ENCODE assay signal across 22 cellular contexts in genomic region chr10:88557659-88558058, GRCh38. TPM values are rescaled to one million over a fixed set of nuclear protein-coding genes. Genes with fewer than 3 reads are reported as not detected.
DNase-seq lines count a peak whose midpoint lies in the region; ATAC-seq, FAIRE-seq and TF ChIP-seq lines count a peak whose summit lies in the region.
"Had no signal": no experiment of that assay in that cellular context is flagged by ENCODE, and none has a peak within 500 bp of the region (broad histone marks: within the 10 kb centered on the region; RNA-seq: fewer than 3 reads in every experiment).

No MANE protein-coding gene starts in this region.

- 71% methylated on average over 2 of the region's 2 CpGs for WGBS in mammary epithelial cell (ENCODE audit: low coverage, missing lambda C conversion rate)

- no TSS peak for BruUV-seq in mammary epithelial cell (replicated peaks; lab: Mats Ljungman, UMichigan)

- H3K4me1 ChIP-seq in mammary epithelial cell (ENCODE audit: insufficient read depth, low read length) = no peaks in the 10 kb centered on the region
- H3K4me1 ChIP-seq in lower lobe of right lung = no peaks in the 10 kb centered on the region
- H3K4me1 ChIP-seq: BLaER1, suprapubic skin had no signal

- no peak overlapping the region for H2AFZ ChIP-seq in mammary epithelial cell (ENCODE audit: low read depth, low read length)
- H2AFZ ChIP-seq: GM23338 had no signal

- H3K9me3 ChIP-seq in mammary epithelial cell (replicated peaks; ENCODE audit: insufficient read depth, low read length) (no peaks in the 10 kb centered on the region), lower lobe of right lung (no peaks in the 10 kb centered on the region)
- H3K9me3 ChIP-seq: BLaER1, gastrocnemius medialis, suprapubic skin had no signal

- FAIRE-seq in HTR-8/SVneo (lab: Jason Lieb, UNC) = no peak

- DNase-seq in COLO829 (ENCODE audit: low spot score) (peak; percentile 27), HTR-8/SVneo (ENCODE audit: insufficient read length, low spot score) (peak; percentile 20), mammary epithelial cell (peak; percentile 35), middle frontal gyrus (ENCODE audit: extremely low spot score, low spot score) (peak; percentile 39), nephron progenitor cell (no peak), lower lobe of right lung (no peak), T-helper 1 cell (no peak)
- DNase-seq: activated CD4-positive, alpha-beta T cell treated with anti-CD3 and anti-CD28 coated beads for 1 hour; activated effector memory CD4-positive, alpha-beta T cell treated with anti-CD3 and anti-CD28 coated beads, Interleukin-2, amount 50 U/mL, for 16 hours; effector CD4-positive, alpha-beta T cell; gastrocnemius medialis; natural killer cell; NCI-H2171; stimulated activated CD4-positive, alpha-beta T cell treated with anti-CD3 and anti-CD28 coated beads, Interleukin-2, amount 100 ng/mL, for 24 hours had no signal

- CTCF ChIA-PET in mammary epithelial cell (lab: Charles Lee; ENCODE audit: low non-redundant PET) = no interaction called here

- H3K36me3 ChIP-seq in mammary epithelial cell (ENCODE audit: insufficient read depth, low read length) (no peaks in the 10 kb centered on the region), lower lobe of right lung (no peaks in the 10 kb centered on the region)
- H3K36me3 ChIP-seq: BLaER1, gastrocnemius medialis, suprapubic skin had no signal

- H3K9me3 Mint-ChIP-seq in nephron progenitor cell = peaks cover 4% of the 10 kb centered on the region
- H3K9me3 Mint-ChIP-seq: GM23338; natural killer cell; T-helper 2 cell treated with Interferon-gamma antibody and Interleukin-4, amounts not matched to agents 5 μg/mL and 100 μg/mL, for 36 hours had no signal

- TF ChIP-seq CTCF in mammary epithelial cell (conservative IDR thresholded peaks at IDR 0.05 in 1 of 2, IDR thresholded peaks at IDR 0.05 in 1 of 2; ENCODE audit: extremely low read depth in 1 of 2, insufficient read depth in 1 of 2, low read depth in 1 of 2, low read length in 2 of 2) (no peak), nephron progenitor cell (IDR thresholded peaks at IDR 0.05) (no peak), lower lobe of right lung (IDR thresholded peaks at IDR 0.05) (no peak)

- no peaks in the 10 kb centered on the region for H3K36me3 Mint-ChIP-seq in nephron progenitor cell (ENCODE audit: low read depth)
- H3K36me3 Mint-ChIP-seq: brain, natural killer cell had no signal

- H3K27me3 ChIP-seq in mammary epithelial cell (ENCODE audit: insufficient read depth, low read length) = no peaks in the 10 kb centered on the region
- no peaks in the 10 kb centered on the region for H3K27me3 ChIP-seq in lower lobe of right lung (ENCODE audit: low read depth)
- H3K27me3 ChIP-seq: BLaER1, gastrocnemius medialis, suprapubic skin had no signal

- intact Hi-C loops in mammary epithelial cell (cut with micrococcal nuclease) (loop anchor here (10.0 kb wide), 2 partner anchors 443 to 583 kb away; no protein-coding TSS in a partner anchor), lower lobe of right lung (cut with DNase I) (loop anchor here (10.0 kb wide), 1 partner anchor 153 kb away; no protein-coding TSS in a partner anchor)

- H3K4me2 ChIP-seq in mammary epithelial cell (ENCODE audit: insufficient read depth, low read depth, low read length) = no peak overlapping the region
- H3K4me2 ChIP-seq: BLaER1, GM23338 had no signal

- H3K79me2 ChIP-seq in mammary epithelial cell (ENCODE audit: insufficient read depth, low read length) = no peaks in the 10 kb centered on the region

- no peaks in the 10 kb centered on the region for H3K4me1 Mint-ChIP-seq in nephron progenitor cell
- H3K4me1 Mint-ChIP-seq: brain, GM23338 had no signal

- H3K4me3 Mint-ChIP-seq in nephron progenitor cell = no peak overlapping the region
- H3K4me3 Mint-ChIP-seq: brain; GM23338; natural killer cell; T-helper 2 cell treated with Interferon-gamma antibody and Interleukin-4, amounts not matched to agents 5 μg/mL and 100 μg/mL, for 36 hours had no signal

- no peak overlapping the region for H3K9ac ChIP-seq in mammary epithelial cell (ENCODE audit: insufficient read depth, low read length)
- H3K9ac ChIP-seq: BLaER1 had no signal

- ATAC-seq in GM21390 (IDR thresholded peaks at IDR 0.05; ENCODE audit: unreplicated experiment) (no peak), lower lobe of right lung (no peak)
- ATAC-seq: gastrocnemius medialis, GM23338, natural killer cell, Right ventricle myocardium inferior had no signal

- H3K27ac ChIP-seq in mammary epithelial cell (ENCODE audit: insufficient read depth, low read depth, low read length) (no peak overlapping the region), lower lobe of right lung (no peak overlapping the region)
- H3K27ac ChIP-seq: BLaER1, gastrocnemius medialis, suprapubic skin had no signal

- H3K27ac Mint-ChIP-seq in nephron progenitor cell = no peak overlapping the region
- H3K27ac Mint-ChIP-seq: brain; GM23338; natural killer cell; T-helper 2 cell treated with Interferon-gamma antibody and Interleukin-4, amounts not matched to agents 5 μg/mL and 100 μg/mL, for 36 hours had no signal

- dilution Hi-C loops in mammary epithelial cell (cut with HindIII; ENCODE audit: low sequenced_read_pairs) = no loop called here

- no peaks in the 10 kb centered on the region for H3K27me3 Mint-ChIP-seq in nephron progenitor cell (ENCODE audit: low read depth, poor library complexity)

- no peak overlapping the region for H3K4me3 ChIP-seq in mammary epithelial cell (replicated peaks in 1 of 3; ENCODE audit: insufficient read depth in 1 of 3, low read depth in 2 of 3, low read length in 3 of 3)
- no peak overlapping the region for H3K4me3 ChIP-seq in lower lobe of right lung
- H3K4me3 ChIP-seq: BLaER1, gastrocnemius medialis, GM23338, lung, suprapubic skin had no signal

- in situ Hi-C loops in mammary epithelial cell (cut with MboI; ENCODE audit: low sequenced_read_pairs in 2 of 2) = loop anchor here (10.0 kb wide), 2 partner anchors 693 to 703 kb away; partner anchors contain the start of genes KLLN (in 1 of the 2) and PTEN (in 1 of the 2)

- H4K20me1 ChIP-seq in mammary epithelial cell (ENCODE audit: insufficient read depth, low read length) = no peaks in the 10 kb centered on the region
- H4K20me1 ChIP-seq: BLaER1 had no signal

RNA-seq across cellular contexts. Expression of gene RNLS, which starts 25.5 kb away (rescaled TPM):
- total RNA-seq in mammary epithelial cell (10 to 100 TPM in 1 of 2 donors, 1 to 10 TPM in 1; 3.3 to 13.0 TPM), lower lobe of right lung (9.6 TPM)
- polyA plus RNA-seq in mammary epithelial cell = 6.9 TPM
- not detected for polyA minus RNA-seq in mammary epithelial cell

RNA-seq across cellular contexts. Expression of gene LIPJ, which starts 28.9 kb away (rescaled TPM):
- total RNA-seq in mammary epithelial cell (under 1 TPM in 1 of 2 donors, not detected in 1; 0.17 TPM), lower lobe of right lung (0.09 TPM)
- polyA plus RNA-seq in mammary epithelial cell = not detected
- not detected for polyA minus RNA-seq in mammary epithelial cell
- total RNA-seq: Right ventricle myocardium inferior had no signal
- polyA plus RNA-seq: GM23338 had no signal

Comparison
In these comparisons a context has a peak if more than half of its experiments do, and no peak if none do; other contexts are left out.
1. DNase-seq: peak in COLO829 (single experiment), HTR-8/SVneo (single experiment), mammary epithelial cell (single experiment) and middle frontal gyrus (single experiment); none in nephron progenitor cell (single experiment), lower lobe of right lung (single experiment) and T-helper 1 cell (0 of 5).